Comparison of ENCODE assay signal across 17 cellular contexts in the genomic region with DNA sequence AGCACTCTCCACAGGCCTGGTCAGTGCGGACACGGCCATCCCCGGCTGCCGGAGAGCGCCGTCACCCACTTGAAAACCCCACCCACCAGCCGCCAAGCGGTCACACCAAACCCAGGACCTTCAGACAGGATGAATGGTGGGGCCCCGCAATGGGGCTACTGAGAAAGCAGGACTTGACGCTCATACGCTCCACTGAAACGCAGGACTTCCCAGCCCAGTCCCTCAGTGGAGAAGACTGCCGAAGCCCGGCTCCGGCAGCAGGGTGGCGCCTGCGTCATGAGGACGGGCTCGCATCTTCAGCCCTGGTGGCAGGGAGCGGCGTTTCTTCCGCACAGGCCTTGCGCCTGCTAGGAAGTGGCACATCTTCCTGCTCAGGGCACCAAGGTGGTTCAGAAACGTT. TPM values are rescaled to one million over a fixed set of nuclear protein-coding genes. Genes with fewer than 3 reads are reported as not detected.
DNase-seq lines count a peak whose midpoint lies in the region; ATAC-seq, FAIRE-seq and TF ChIP-seq lines count a peak whose summit lies in the region.
"Had no signal": no experiment of that assay in that cellular context is flagged by ENCODE, and none has a peak within 500 bp of the region (broad histone marks: within the 10 kb centered on the region; RNA-seq: fewer than 3 reads in every experiment).

No MANE protein-coding gene starts in this region.

- no peak overlapping the region for H2AFZ ChIP-seq in astrocyte (ENCODE audit: low read depth, low read length)

- TF ChIP-seq CTCF in astrocyte (IDR thresholded peaks at IDR 0.05; ENCODE audit: insufficient read depth, low read depth, low read length) (no peak), vagina (IDR thresholded peaks at IDR 0.05) (no peak)
- TF ChIP-seq CTCF in CD8-positive, alpha-beta T cell (IDR thresholded peaks at IDR 0.05), result no peak

- CTCF ChIA-PET in CD8-positive, alpha-beta T cell (lab: Charles Lee), result interaction anchor here (0.8 to 2.1 kb wide), 9 partner anchors 9 to 411 kb away, joined by 3 to 8 read pairs (median 4); no protein-coding TSS in a partner anchor

- no peak for ATAC-seq in stimulated activated naive CD8-positive, alpha-beta T cell treated with anti-CD3 and anti-CD28 coated beads, Interleukin-15, Interleukin-2, amounts not matched to agents 100 U/mL and 50 U/mL, for 24 hours
- no peak for ATAC-seq in memory B cell (ENCODE audit: low read depth)
- ATAC-seq in CD8-positive, alpha-beta T cell, result no peak

- no peak for TF ChIP-seq POLR2A in vagina (IDR thresholded peaks at IDR 0.05)

- intact Hi-C loops in vagina (cut with DNase I), result no loop called here
- intact Hi-C loops in CD8-positive, alpha-beta T cell (cut with DNase I, micrococcal nuclease), result no loop called here

- DNase-seq in stimulated activated naive CD8-positive, alpha-beta T cell treated with anti-CD3 and anti-CD28 coated beads, Interleukin-15, Interleukin-2, amounts not matched to agents 100 U/mL and 50 U/mL, for 24 hours, result no peak
- DNase-seq in astrocyte (ENCODE audit: low read depth) (no peak), memory B cell (ENCODE audit: low spot score in 2 of 2) (no peak), vagina (ENCODE audit: extremely low spot score in 2 of 2) (no peak), NCI-H748 (lab: John Stamatoyannopoulos, UW; ENCODE audit: unreplicated experiment) (no peak), NCI-H748 treated with DMSO at 0.1 percent for 48 hours (lab: John Stamatoyannopoulos, UW) (no peak)
- DNase-seq in CD8-positive, alpha-beta T cell, result no peak
- DNase-seq: activated CD4-positive, alpha-beta T cell treated with anti-CD3 and anti-CD28 coated beads for 1 hour; midbrain; NCI-H1694 treated with DMSO at 0.1 percent for 48 hours; NCI-H510A treated with DMSO at 0.1 percent for 48 hours; T-helper 1 cell had no signal

- peak overlapping the region; percentile 82 for H3K4me2 ChIP-seq in astrocyte (ENCODE audit: low read length)

- no peaks in the 10 kb centered on the region for H3K27me3 Mint-ChIP-seq in stimulated activated naive CD8-positive, alpha-beta T cell treated with anti-CD3 and anti-CD28 coated beads, Interleukin-15, Interleukin-2, amounts not matched to agents 100 ng/mL and 50 ng/mL, for 24 hours
- H3K27me3 Mint-ChIP-seq in astrocyte (ENCODE audit: low read depth, unreplicated experiment), result no peaks in the 10 kb centered on the region
- H3K27me3 Mint-ChIP-seq in memory B cell, result no peaks in the 10 kb centered on the region
- H3K27me3 Mint-ChIP-seq in CD8-positive, alpha-beta T cell (ENCODE audit: low read depth), result no peaks in the 10 kb centered on the region

- H3K4me1 Mint-ChIP-seq in stimulated activated naive CD8-positive, alpha-beta T cell treated with anti-CD3 and anti-CD28 coated beads, Interleukin-15, Interleukin-2, amounts not matched to agents 100 ng/mL and 50 ng/mL, for 24 hours (ENCODE audit: low read depth), result peaks cover 38% of the 10 kb centered on the region
- H3K4me1 Mint-ChIP-seq in astrocyte (ENCODE audit: low read depth, unreplicated experiment) (peaks cover 38% of the 10 kb centered on the region), memory B cell (peaks cover 2% of the 10 kb centered on the region)
- H3K4me1 Mint-ChIP-seq in CD8-positive, alpha-beta T cell (ENCODE audit: low read depth), result peaks cover 50% of the 10 kb centered on the region

- peaks cover 30% of the 10 kb centered on the region for H3K79me2 ChIP-seq in astrocyte (ENCODE audit: insufficient read depth, low read length)

- H4K20me1 ChIP-seq in astrocyte (ENCODE audit: insufficient read depth, low read length), result peaks cover 15% of the 10 kb centered on the region

- H3K4me3 ChIP-seq in astrocyte (ENCODE audit: insufficient read depth, low read depth, low read length) (no peak overlapping the region), vagina (no peak overlapping the region)
- H3K4me3 ChIP-seq in CD8-positive, alpha-beta T cell (ENCODE audit: low read depth, low read length), result no peak overlapping the region

- H3K9me3 Mint-ChIP-seq in stimulated activated naive CD8-positive, alpha-beta T cell treated with anti-CD3 and anti-CD28 coated beads, Interleukin-15, Interleukin-2, amounts not matched to agents 100 ng/mL and 50 ng/mL, for 24 hours, result no peaks in the 10 kb centered on the region
- H3K9me3 Mint-ChIP-seq in astrocyte (ENCODE audit: unreplicated experiment) (peaks cover 4% of the 10 kb centered on the region), memory B cell (no peaks in the 10 kb centered on the region)
- H3K9me3 Mint-ChIP-seq in CD8-positive, alpha-beta T cell, result no peaks in the 10 kb centered on the region

- POLR2A ChIA-PET in CD8-positive, alpha-beta T cell (lab: Charles Lee), result interaction anchor here (0.8 kb wide), 1 partner anchor 15 kb away, joined by 3 read pairs; the partner anchor contains the start of gene PHLDA2

- no peak overlapping the region for H3K4me3 Mint-ChIP-seq in stimulated activated naive CD8-positive, alpha-beta T cell treated with anti-CD3 and anti-CD28 coated beads, Interleukin-15, Interleukin-2, amounts not matched to agents 100 ng/mL and 50 ng/mL, for 24 hours
- H3K4me3 Mint-ChIP-seq in astrocyte (ENCODE audit: unreplicated experiment) (no peak overlapping the region), memory B cell (no peak overlapping the region)
- no peak overlapping the region for H3K4me3 Mint-ChIP-seq in CD8-positive, alpha-beta T cell

- H3K36me3 Mint-ChIP-seq in stimulated activated naive CD8-positive, alpha-beta T cell treated with anti-CD3 and anti-CD28 coated beads, Interleukin-15, Interleukin-2, amounts not matched to agents 100 ng/mL and 50 ng/mL, for 24 hours (ENCODE audit: low read depth), result peaks cover 46% of the 10 kb centered on the region
- H3K36me3 Mint-ChIP-seq in astrocyte (ENCODE audit: low read depth, unreplicated experiment) (peaks cover 24% of the 10 kb centered on the region), memory B cell (peaks cover 27% of the 10 kb centered on the region)
- H3K36me3 Mint-ChIP-seq in CD8-positive, alpha-beta T cell, result peaks cover 50% of the 10 kb centered on the region

- H3K4me1 ChIP-seq in astrocyte (ENCODE audit: insufficient read depth, low read length), result peaks cover 34% of the 10 kb centered on the region
- peaks cover 24% of the 10 kb centered on the region for H3K4me1 ChIP-seq in vagina
- H3K4me1 ChIP-seq in CD8-positive, alpha-beta T cell (ENCODE audit: insufficient read depth, low read length), result peaks cover 42% of the 10 kb centered on the region
- H3K4me1 ChIP-seq: foreskin keratinocyte had no signal

- FAIRE-seq in astrocyte (lab: Jason Lieb, UNC), result no peak
- FAIRE-seq: G401.6 had no signal

- H3K27me3 ChIP-seq in astrocyte (ENCODE audit: insufficient read depth, low read length), result no peaks in the 10 kb centered on the region
- no peaks in the 10 kb centered on the region for H3K27me3 ChIP-seq in vagina
- no peaks in the 10 kb centered on the region for H3K27me3 ChIP-seq in CD8-positive, alpha-beta T cell (ENCODE audit: insufficient read depth, low read length)
- H3K27me3 ChIP-seq: BLaER1 treated with 17β-estradiol and CSF1 and Interleukin-3, amounts not matched to agents 10 nM and 100 nM; foreskin keratinocyte; pancreas had no signal

- peak overlapping the region; percentile 19 for H3K9ac ChIP-seq in astrocyte (ENCODE audit: low read length)

- H3K9me3 ChIP-seq in astrocyte (ENCODE audit: insufficient read depth, low read depth, low read length), result no peaks in the 10 kb centered on the region
- H3K9me3 ChIP-seq in vagina, result no peaks in the 10 kb centered on the region
- H3K9me3 ChIP-seq in CD8-positive, alpha-beta T cell (ENCODE audit: low read length), result no peaks in the 10 kb centered on the region
- H3K9me3 ChIP-seq: pancreas had no signal

- H3K36me3 ChIP-seq in astrocyte (ENCODE audit: insufficient read depth, low read length) (peaks cover 30% of the 10 kb centered on the region), vagina (peaks cover 0 to 15% of the 10 kb centered on the region in 2 donors)
- peaks cover 17% of the 10 kb centered on the region for H3K36me3 ChIP-seq in CD8-positive, alpha-beta T cell (ENCODE audit: insufficient read depth, low read length)

- peak overlapping the region; percentile 75 for H3K27ac Mint-ChIP-seq in stimulated activated naive CD8-positive, alpha-beta T cell treated with anti-CD3 and anti-CD28 coated beads, Interleukin-15, Interleukin-2, amounts not matched to agents 100 ng/mL and 50 ng/mL, for 24 hours
- H3K27ac Mint-ChIP-seq in astrocyte (ENCODE audit: unreplicated experiment) (no peak overlapping the region), memory B cell (peak overlapping the region; percentile 20)
- no peak overlapping the region for H3K27ac Mint-ChIP-seq in CD8-positive, alpha-beta T cell

- no peak overlapping the region for H3K27ac ChIP-seq in astrocyte (ENCODE audit: low read depth, low read length)
- peak overlapping the region; percentile 63 for H3K27ac ChIP-seq in vagina
- H3K27ac ChIP-seq in CD8-positive, alpha-beta T cell (ENCODE audit: low read depth, low read length), result no peak overlapping the region
- H3K27ac ChIP-seq: foreskin keratinocyte had no signal

RNA-seq across cellular contexts. Expression of gene PHLDA2, which starts 15.3 kb away (rescaled TPM):
- total RNA-seq in astrocyte (78.8 and 80.8 TPM in 2 replicates), vagina (43.5 TPM)
- 1 to 10 TPM in 1 of 2 experiments, under 1 TPM in 1; 0.61 to 1.6 TPM for total RNA-seq in CD8-positive, alpha-beta T cell

RNA-seq across cellular contexts. Expression of gene NAP1L4, which starts 47.6 kb away (rescaled TPM):
- total RNA-seq in astrocyte, result 129 and 153 TPM in 2 replicates
- total RNA-seq in vagina, result 108 TPM
- total RNA-seq in CD8-positive, alpha-beta T cell, result 100 to 1,000 TPM; 276 to 290 TPM

RNA-seq across cellular contexts. Expression of gene CDKN1C, which starts 59.0 kb away (rescaled TPM):
- 3.8 and 7.5 TPM in 2 replicates for total RNA-seq in astrocyte
- total RNA-seq in vagina, result 67.3 TPM
- 1 to 10 TPM; 2.5 to 3.6 TPM for total RNA-seq in CD8-positive, alpha-beta T cell

Comparison
In these comparisons a context has a peak if more than half of its experiments do, and no peak if none do; other contexts are left out.
1. H3K27ac Mint-ChIP-seq: peak in stimulated activated naive CD8-positive, alpha-beta T cell treated with anti-CD3 and anti-CD28 coated beads, Interleukin-15, Interleukin-2, amounts not matched to agents 100 ng/mL and 50 ng/mL, for 24 hours (single experiment) and memory B cell (single experiment); none in astrocyte (single experiment) and CD8-positive, alpha-beta T cell (single experiment).
2. RNA of gene PHLDA2, which starts 15.3 kb away (total RNA-seq): 78.8 to 80.8 TPM in astrocyte and 43.5 TPM in vagina (single experiment); 0.61 to 1.6 TPM in CD8-positive, alpha-beta T cell; every median in the first group is over 10 times any median in the second.